ENCODE assay signal across 1 cellular context in the genomic region with DNA sequence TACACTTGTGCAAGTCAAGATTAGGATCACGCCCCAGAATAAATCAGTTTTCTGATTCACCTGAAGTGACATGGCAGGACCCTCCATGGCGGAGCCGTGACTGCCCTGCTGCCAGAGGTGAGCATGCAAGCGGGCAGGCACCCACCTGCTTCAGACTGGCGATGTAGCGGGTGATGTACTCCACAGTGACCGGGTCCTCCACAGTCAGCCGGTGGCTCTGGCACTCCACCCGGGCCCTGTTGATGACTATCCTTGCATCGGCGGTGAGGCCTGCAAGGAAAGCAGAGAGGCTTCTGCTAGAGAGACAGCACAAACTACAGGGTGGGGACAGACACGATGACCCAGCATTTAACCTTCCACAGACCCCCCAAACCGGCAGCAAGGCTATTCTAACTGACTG.
TF ChIP-seq lines count a peak whose summit lies in the region.

No MANE protein-coding gene starts in this region.

TF ChIP-seq in GM23338, 12 proteins besides CTCF, POLR2A, EP300 and RAD21:
- TF ChIP-seq EZH2phosphoT487 (IDR thresholded peaks at IDR 0.05; ENCODE audit: unreplicated experiment) (no peak), ZNF331 (CRISPR knock-in tag; IDR thresholded peaks at IDR 0.05; ENCODE audit: low read depth) (no peak), POLR2AphosphoS5 (IDR thresholded peaks at IDR 0.05; ENCODE audit: low read depth) (no peak), REST (IDR thresholded peaks at IDR 0.05; ENCODE audit: unreplicated experiment) (no peak), ZNF462 (CRISPR knock-in tag; IDR thresholded peaks at IDR 0.05) (no peak), CREB1 (CRISPR knock-in tag; IDR thresholded peaks at IDR 0.05; ENCODE audit: low read depth) (no peak), ZNF114 (CRISPR knock-in tag; IDR thresholded peaks at IDR 0.05) (no peak), EZH2 (IDR thresholded peaks at IDR 0.05; ENCODE audit: low read depth, unreplicated experiment) (no peak), ETS1 (IDR thresholded peaks at IDR 0.05) (no peak), NANOG (IDR thresholded peaks at IDR 0.05; ENCODE audit: borderline replicate concordance) (no peak), JUNB (IDR thresholded peaks at IDR 0.05; ENCODE audit: unreplicated experiment) (no peak), STAT1 (IDR thresholded peaks at IDR 0.05; ENCODE audit: unreplicated experiment) (no peak)
